ENCODE assay signal across 1 cellular context in genomic region chr12:105107497-105108371, GRCh38.
TF ChIP-seq lines count a peak whose summit lies in the region.

A gene with protein sequence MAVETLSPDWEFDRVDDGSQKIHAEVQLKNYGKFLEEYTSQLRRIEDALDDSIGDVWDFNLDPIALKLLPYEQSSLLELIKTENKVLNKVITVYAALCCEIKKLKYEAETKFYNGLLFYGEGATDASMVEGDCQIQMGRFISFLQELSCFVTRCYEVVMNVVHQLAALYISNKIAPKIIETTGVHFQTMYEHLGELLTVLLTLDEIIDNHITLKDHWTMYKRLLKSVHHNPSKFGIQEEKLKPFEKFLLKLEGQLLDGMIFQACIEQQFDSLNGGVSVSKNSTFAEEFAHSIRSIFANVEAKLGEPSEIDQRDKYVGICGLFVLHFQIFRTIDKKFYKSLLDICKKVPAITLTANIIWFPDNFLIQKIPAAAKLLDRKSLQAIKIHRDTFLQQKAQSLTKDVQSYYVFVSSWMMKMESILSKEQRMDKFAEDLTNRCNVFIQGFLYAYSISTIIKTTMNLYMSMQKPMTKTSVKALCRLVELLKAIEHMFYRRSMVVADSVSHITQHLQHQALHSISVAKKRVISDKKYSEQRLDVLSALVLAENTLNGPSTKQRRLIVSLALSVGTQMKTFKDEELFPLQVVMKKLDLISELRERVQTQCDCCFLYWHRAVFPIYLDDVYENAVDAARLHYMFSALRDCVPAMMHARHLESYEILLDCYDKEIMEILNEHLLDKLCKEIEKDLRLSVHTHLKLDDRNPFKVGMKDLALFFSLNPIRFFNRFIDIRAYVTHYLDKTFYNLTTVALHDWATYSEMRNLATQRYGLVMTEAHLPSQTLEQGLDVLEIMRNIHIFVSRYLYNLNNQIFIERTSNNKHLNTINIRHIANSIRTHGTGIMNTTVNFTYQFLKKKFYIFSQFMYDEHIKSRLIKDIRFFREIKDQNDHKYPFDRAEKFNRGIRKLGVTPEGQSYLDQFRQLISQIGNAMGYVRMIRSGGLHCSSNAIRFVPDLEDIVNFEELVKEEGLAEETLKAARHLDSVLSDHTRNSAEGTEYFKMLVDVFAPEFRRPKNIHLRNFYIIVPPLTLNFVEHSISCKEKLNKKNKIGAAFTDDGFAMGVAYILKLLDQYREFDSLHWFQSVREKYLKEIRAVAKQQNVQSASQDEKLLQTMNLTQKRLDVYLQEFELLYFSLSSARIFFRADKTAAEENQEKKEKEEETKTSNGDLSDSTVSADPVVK (plus strand): TSS chr12:105107731. CDS start chr12:105107801, 70 bp downstream.

TF ChIP-seq in HepG2, 621 proteins besides CTCF, POLR2A, EP300 and RAD21 (continued from another document and continues in another):
- TF ChIP-seq AHDC1 (CRISPR knock-in tag; IDR thresholded peaks at IDR 0.05; ENCODE audit: borderline replicate concordance) (no peak), YEATS2 (CRISPR knock-in tag; IDR thresholded peaks at IDR 0.05; ENCODE audit: borderline replicate concordance) (peak; percentile 58; the same call in 1 of the 2 replicates), ZNF841 (CRISPR knock-in tag; IDR thresholded peaks at IDR 0.05; ENCODE audit: borderline replicate concordance) (no peak), TEF (CRISPR knock-in tag; IDR thresholded peaks at IDR 0.05) (no peak), ZNF720 (CRISPR knock-in tag; IDR thresholded peaks at IDR 0.05) (no peak), ZBTB7A (CRISPR knock-in tag; IDR thresholded peaks at IDR 0.05) (0 out of 2 replicates have a peak, but pooled peaks have one; percentile 64), GLI4 (CRISPR knock-in tag; IDR thresholded peaks at IDR 0.05; ENCODE audit: borderline replicate concordance) (no peak), ZNF639 (CRISPR knock-in tag; conservative IDR thresholded peaks at IDR 0.05) (no peak), ZNF263 (CRISPR knock-in tag; IDR thresholded peaks at IDR 0.05) (no peak), DMTF1 (CRISPR knock-in tag; IDR thresholded peaks at IDR 0.05) (0 out of 2 replicates have a peak, but pooled peaks have one; percentile 82), ZNF749 (CRISPR knock-in tag; IDR thresholded peaks at IDR 0.05; ENCODE audit: borderline replicate concordance) (peak; percentile 93), AHR (CRISPR knock-in tag; IDR thresholded peaks at IDR 0.05) (0 out of 2 replicates have a peak, but pooled peaks have one; percentile 69), ZNF747 (CRISPR knock-in tag; IDR thresholded peaks at IDR 0.05; ENCODE audit: borderline replicate concordance) (peak; percentile 88; the same call in 1 of the 2 replicates), RORA (CRISPR knock-in tag; IDR thresholded peaks at IDR 0.05) (no peak), PCBP1 (IDR thresholded peaks at IDR 0.05; ENCODE audit: borderline replicate concordance, low read depth, low read length) (peak; percentile 42; the same call in 1 of the 2 replicates), GZF1 (CRISPR knock-in tag; IDR thresholded peaks at IDR 0.05) (peak; percentile 69; the same call in 1 of the 2 replicates), MEF2D (CRISPR knock-in tag; IDR thresholded peaks at IDR 0.05) (peak; percentile 37; the same call in 1 of the 2 replicates), AGO1 (IDR thresholded peaks at IDR 0.05; ENCODE audit: low read depth, low read length, poor library complexity, severe bottlenecking) (peak; percentile 77), ZFP36 (IDR thresholded peaks at IDR 0.05; ENCODE audit: borderline replicate concordance, low read depth, low read length, partially characterized antibody) (no peak), ZNF142 (CRISPR knock-in tag; IDR thresholded peaks at IDR 0.05) (peak; percentile 72; the same call in 1 of the 2 replicates), SRSF1 (optimal IDR thresholded peaks at IDR 0.05; ENCODE audit: low read depth, low read length) (peak; percentile 53), TGIF2 (CRISPR knock-in tag; IDR thresholded peaks at IDR 0.05) (peak; percentile 45; the same call in 1 of the 2 replicates)
- TF ChIP-seq, protein P1, sequence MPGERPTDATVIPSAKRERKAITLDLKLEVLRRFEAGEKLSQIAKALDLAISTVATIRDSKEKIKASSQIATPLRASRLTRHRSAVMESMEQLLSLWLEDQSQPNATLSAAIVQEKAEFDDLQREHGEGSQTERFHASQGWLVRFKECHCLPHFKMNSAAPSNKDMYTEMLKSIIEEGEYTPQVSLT (CRISPR knock-in tag; IDR thresholded peaks at IDR 0.05; ENCODE audit: borderline replicate concordance, low read depth): no peak; the same call in 1 of the 2 replicates
- TF ChIP-seq, protein P2, sequence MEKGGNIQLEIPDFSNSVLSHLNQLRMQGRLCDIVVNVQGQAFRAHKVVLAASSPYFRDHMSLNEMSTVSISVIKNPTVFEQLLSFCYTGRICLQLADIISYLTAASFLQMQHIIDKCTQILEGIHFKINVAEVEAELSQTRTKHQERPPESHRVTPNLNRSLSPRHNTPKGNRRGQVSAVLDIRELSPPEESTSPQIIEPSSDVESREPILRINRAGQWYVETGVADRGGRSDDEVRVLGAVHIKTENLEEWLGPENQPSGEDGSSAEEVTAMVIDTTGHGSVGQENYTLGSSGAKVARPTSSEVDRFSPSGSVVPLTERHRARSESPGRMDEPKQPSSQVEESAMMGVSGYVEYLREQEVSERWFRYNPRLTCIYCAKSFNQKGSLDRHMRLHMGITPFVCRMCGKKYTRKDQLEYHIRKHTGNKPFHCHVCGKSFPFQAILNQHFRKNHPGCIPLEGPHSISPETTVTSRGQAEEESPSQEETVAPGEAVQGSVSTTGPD (CRISPR knock-in tag; IDR thresholded peaks at IDR 0.05): no peak
